In the genomic region with DNA sequence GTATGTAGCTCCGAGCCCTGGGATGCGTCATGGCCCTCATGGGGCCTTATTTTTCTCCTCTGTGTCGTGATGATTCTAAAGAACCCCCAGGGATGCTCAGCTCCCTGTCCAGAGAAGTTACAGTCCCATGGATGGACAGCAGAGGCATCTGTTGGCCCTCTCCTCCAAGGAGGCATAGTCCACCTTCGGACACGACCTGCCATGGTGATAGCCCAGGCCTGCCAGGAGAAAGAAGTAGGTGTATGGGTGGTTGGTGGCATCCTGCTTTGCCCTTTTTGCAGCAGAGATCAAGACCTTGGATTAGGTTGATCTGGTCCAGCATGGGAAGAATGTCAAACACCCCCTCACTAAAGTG, we compare ENCODE assay signal across 22 cellular contexts.
DNase-seq lines count a peak whose midpoint lies in the region; ATAC-seq, FAIRE-seq and TF ChIP-seq lines count a peak whose summit lies in the region.
"Had no signal": no experiment of that assay in that cellular context is flagged by ENCODE, and none has a peak within 500 bp of the region (broad histone marks: within the 10 kb centered on the region; RNA-seq: fewer than 3 reads in every experiment).

No MANE protein-coding gene starts in this region.

- intact Hi-C loops in esophagus muscularis mucosa (cut with DNase I): no loop called here

- H3K9me3 ChIP-seq in esophagus muscularis mucosa: peaks cover 0 to 9% (median 4%) of the 10 kb centered on the region in 4 donors
- H3K9me3 ChIP-seq: A549; BLaER1 treated with 17β-estradiol and CSF1 and Interleukin-3, amounts not matched to agents 10 nM and 100 nM; Caco-2 had no signal

- H3K4me1 ChIP-seq in esophagus muscularis mucosa: no peaks in the 10 kb centered on the region
- H3K4me1 ChIP-seq: A549, Caco-2 had no signal

- WGBS in esophagus muscularis mucosa: 78% methylated on average over 5 of the region's 5 CpGs

- no peak for TF ChIP-seq EP300 in esophagus muscularis mucosa (IDR thresholded peaks at IDR 0.05)

- peaks cover 2% of the 10 kb centered on the region for H3K27me3 Mint-ChIP-seq in osteocyte (ENCODE audit: unreplicated experiment)

- peak; percentile 19 for DNase-seq in activated CD8-positive, alpha-beta memory T cell treated with anti-CD3 and anti-CD28 coated beads for 24 hours
- no peak for DNase-seq in activated CD8-positive, alpha-beta memory T cell treated with anti-CD3 and anti-CD28 coated beads, Interleukin-2, amount 50 U/mL, for 48 hours
- DNase-seq in ecto neural progenitor cell (ENCODE audit: low spot score) (peak; percentile 42), esophagus muscularis mucosa (ENCODE audit: extremely low spot score) (peak; percentile 81), osteocyte (ENCODE audit: extremely low spot score, unreplicated experiment) (peak; percentile 54), H54 (ENCODE audit: insufficient read length, low spot score) (no peak)
- DNase-seq: AML-193; Caco-2; Calu3; CD4-positive, alpha-beta T cell; CD8-positive, alpha-beta T cell; DMS79 treated with DMSO at 0.1 percent for 48 hours; GF-D8 had no signal

- H3K27me3 ChIP-seq in esophagus muscularis mucosa: peaks cover 0 to 57% (median 0%) of the 10 kb centered on the region in 4 donors
- H3K27me3 ChIP-seq: BLaER1 treated with 17β-estradiol and CSF1 and Interleukin-3, amounts not matched to agents 10 nM and 100 nM had no signal

- H3K27ac Mint-ChIP-seq in osteocyte (ENCODE audit: unreplicated experiment): no peak overlapping the region
- H3K27ac Mint-ChIP-seq: B cell; CD4-positive, alpha-beta T cell; CD8-positive, alpha-beta T cell had no signal

- no peak overlapping the region for H3K4me3 ChIP-seq in esophagus muscularis mucosa
- H3K4me3 ChIP-seq: A549; BLaER1 treated with 17β-estradiol and CSF1 and Interleukin-3, amounts not matched to agents 10 nM and 100 nM had no signal

- TF ChIP-seq CTCF in esophagus muscularis mucosa (IDR thresholded peaks at IDR 0.05) (no peak), osteocyte (IDR thresholded peaks at IDR 0.05) (no peak)

- no peak for ATAC-seq in GM18511 (IDR thresholded peaks at IDR 0.05; ENCODE audit: unreplicated experiment)
- ATAC-seq: A549; CD8-positive, alpha-beta T cell had no signal

- no peak for TF ChIP-seq POLR2A in esophagus muscularis mucosa (IDR thresholded peaks at IDR 0.05; ENCODE audit: low read depth)
- no peak for TF ChIP-seq POLR2A in H54 (IDR thresholded peaks at IDR 0.05; ENCODE audit: low read depth, low read length)

- no peak for FAIRE-seq in H54 (lab: Jason Lieb, UNC)
- FAIRE-seq: A549, D721Med, G401.6, GM12891 had no signal

- no peaks in the 10 kb centered on the region for H3K9me3 Mint-ChIP-seq in osteocyte (ENCODE audit: unreplicated experiment)
- H3K9me3 Mint-ChIP-seq: CD4-positive, alpha-beta T cell; CD8-positive, alpha-beta T cell had no signal

- no peak overlapping the region for H3K4me3 Mint-ChIP-seq in osteocyte (ENCODE audit: unreplicated experiment)
- H3K4me3 Mint-ChIP-seq: B cell; CD4-positive, alpha-beta T cell; CD8-positive, alpha-beta T cell had no signal

- H3K4me1 Mint-ChIP-seq in osteocyte (ENCODE audit: unreplicated experiment): no peaks in the 10 kb centered on the region
- H3K4me1 Mint-ChIP-seq: B cell had no signal

- no peaks in the 10 kb centered on the region for H3K36me3 Mint-ChIP-seq in osteocyte (ENCODE audit: unreplicated experiment)
- H3K36me3 Mint-ChIP-seq: CD8-positive, alpha-beta T cell had no signal

- H3K36me3 ChIP-seq in esophagus muscularis mucosa: no peaks in the 10 kb centered on the region
- H3K36me3 ChIP-seq: BLaER1 treated with 17β-estradiol and CSF1 and Interleukin-3, amounts not matched to agents 10 nM and 100 nM had no signal

- H3K27ac ChIP-seq in esophagus muscularis mucosa (replicated peaks in 1 of 4): no peak overlapping the region
- H3K27ac ChIP-seq: 22Rv1; A549; BLaER1 treated with 17β-estradiol and CSF1 and Interleukin-3, amounts not matched to agents 10 nM and 100 nM; C4-2B had no signal

Comparison
In these comparisons a context has a peak if more than half of its experiments do, and no peak if none do; other contexts are left out.
1. DNase-seq: peak in activated CD8-positive, alpha-beta memory T cell treated with anti-CD3 and anti-CD28 coated beads for 24 hours (single experiment), ecto neural progenitor cell (single experiment), esophagus muscularis mucosa (single experiment) and osteocyte (single experiment); none in activated CD8-positive, alpha-beta memory T cell treated with anti-CD3 and anti-CD28 coated beads, Interleukin-2, amount 50 U/mL, for 48 hours (single experiment) and H54 (single experiment).